In genomic region chrX:53481816-53482485, GRCh38 we compare ENCODE assay signal across 9 cellular contexts. TPM values are rescaled to one million over a fixed set of nuclear protein-coding genes. Genes with fewer than 3 reads are reported as not detected.
DNase-seq lines count a peak whose midpoint lies in the region; ATAC-seq, FAIRE-seq and TF ChIP-seq lines count a peak whose summit lies in the region.
"Had no signal": no experiment of that assay in that cellular context is flagged by ENCODE, and none has a peak within 500 bp of the region (broad histone marks: within the 10 kb centered on the region; RNA-seq: fewer than 3 reads in every experiment).

No MANE protein-coding gene starts in this region.

- H2AFZ ChIP-seq in OCI-LY1 (ENCODE audit: low read length), result no peak overlapping the region

- no peak overlapping the region for H3K4me3 ChIP-seq in OCI-LY1 (ENCODE audit: low read depth, low read length, poor library complexity, severe bottlenecking)
- H3K4me3 ChIP-seq in fibroblast of mammary gland (ENCODE audit: control insufficient read depth, low read depth, low read length), result no peak overlapping the region

- no peak for ATAC-seq in HG02588 (IDR thresholded peaks at IDR 0.05; ENCODE audit: unreplicated experiment)
- no peak for ATAC-seq in GM19351 (IDR thresholded peaks at IDR 0.05; ENCODE audit: unreplicated experiment)

- no peaks in the 10 kb centered on the region for H3K36me3 ChIP-seq in OCI-LY1 (ENCODE audit: insufficient read depth, low read length)

- H3K9me3 Mint-ChIP-seq in osteocyte (ENCODE audit: unreplicated experiment), result no peaks in the 10 kb centered on the region
- H3K9me3 Mint-ChIP-seq: IgD-negative memory B cell had no signal

- H3K4me1 Mint-ChIP-seq in osteocyte (ENCODE audit: unreplicated experiment), result no peaks in the 10 kb centered on the region

- H3F3A ChIP-seq in OCI-LY1 (ENCODE audit: insufficient read depth, low read length), result no peaks in the 10 kb centered on the region

- TF ChIP-seq CTCF in OCI-LY1 (IDR thresholded peaks at IDR 0.05; ENCODE audit: low read length) (peak; percentile 59), fibroblast of mammary gland (conservative IDR thresholded peaks at IDR 0.05; ENCODE audit: control insufficient read depth, insufficient read depth, low read depth, low read length) (peak; percentile 89), osteocyte (IDR thresholded peaks at IDR 0.05) (peak; percentile 69)

- no peaks in the 10 kb centered on the region for H3K79me2 ChIP-seq in OCI-LY1 (ENCODE audit: insufficient read depth, low read length)

- H3K9me2 ChIP-seq in OCI-LY1 (ENCODE audit: low read depth, low read length), result no peaks in the 10 kb centered on the region

- no peaks in the 10 kb centered on the region for H3K36me3 Mint-ChIP-seq in osteocyte (ENCODE audit: unreplicated experiment)
- H3K36me3 Mint-ChIP-seq: IgD-negative memory B cell had no signal

- peak; percentile 45 for DNase-seq in COLO829 (ENCODE audit: low spot score)
- DNase-seq in HTR-8/SVneo (ENCODE audit: insufficient read length, low spot score), result peak; percentile 43
- peak; percentile 8 for DNase-seq in activated T-cell treated with anti-CD3 and anti-CD28 coated beads for 48 hours (ENCODE audit: low read depth)
- peak; percentile 73 for DNase-seq in fibroblast of mammary gland (ENCODE audit: low read depth)
- no peak for DNase-seq in osteocyte (ENCODE audit: extremely low spot score, unreplicated experiment)

- no peak overlapping the region for H3K4me3 Mint-ChIP-seq in osteocyte (ENCODE audit: unreplicated experiment)
- H3K4me3 Mint-ChIP-seq: IgD-negative memory B cell had no signal

- no peaks in the 10 kb centered on the region for H3K9me3 ChIP-seq in OCI-LY1 (ENCODE audit: low read length)

- H3K4me1 ChIP-seq in OCI-LY1 (ENCODE audit: insufficient read depth, low read length, severe bottlenecking), result no peaks in the 10 kb centered on the region

- H3K9ac ChIP-seq in OCI-LY1 (ENCODE audit: low read length), result no peak overlapping the region

- no peak overlapping the region for H3K4me2 ChIP-seq in OCI-LY1 (ENCODE audit: low read length)

- H3K27ac ChIP-seq in OCI-LY1 (ENCODE audit: low read depth, low read length, poor library complexity, severe bottlenecking), result no peak overlapping the region

- H3K27me3 ChIP-seq in OCI-LY1 (ENCODE audit: insufficient read depth, low read length), result no peaks in the 10 kb centered on the region

- no peak for FAIRE-seq in HTR-8/SVneo (lab: Jason Lieb, UNC)

- H3K27ac Mint-ChIP-seq in osteocyte (ENCODE audit: unreplicated experiment), result no peak overlapping the region

- no peaks in the 10 kb centered on the region for H4K20me1 ChIP-seq in OCI-LY1 (ENCODE audit: insufficient read depth, low read length)

- H3K27me3 Mint-ChIP-seq in osteocyte (ENCODE audit: unreplicated experiment), result no peaks in the 10 kb centered on the region

RNA-seq across cellular contexts. Expression of gene HSD17B10, which starts 47.8 kb away (rescaled TPM):
- 85.9 and 87.1 TPM in 2 replicates for total RNA-seq in osteocyte

RNA-seq across cellular contexts. Expression of gene RIBC1, which starts 59.3 kb away (rescaled TPM):
- total RNA-seq in osteocyte, result 0.47 and 0.59 TPM in 2 replicates

RNA-seq across cellular contexts. Expression of gene SMC1A, which starts 59.5 kb away (rescaled TPM):
- 56.7 and 63.8 TPM in 2 replicates for total RNA-seq in osteocyte
